ENCODE assay signal across 3 cellular contexts in genomic region chr13:27189192-27189591, GRCh38.
TF ChIP-seq lines count a peak whose summit lies in the region.

No MANE protein-coding gene starts in this region.

TF ChIP-seq in IMR-90, 13 proteins besides CTCF, POLR2A, EP300 and RAD21:
- TF ChIP-seq RCOR1 (IDR thresholded peaks at IDR 0.05; ENCODE audit: insufficient replicate concordance, low read length): no peak
- no peak for TF ChIP-seq CEBPB (IDR thresholded peaks at IDR 0.05; ENCODE audit: low read depth, low read length)
- no peak for TF ChIP-seq SMC3 (IDR thresholded peaks at IDR 0.05; ENCODE audit: low read depth, low read length)
- no peak for TF ChIP-seq MAFK (IDR thresholded peaks at IDR 0.05; ENCODE audit: low read depth, low read length)
- TF ChIP-seq FOS (IDR thresholded peaks at IDR 0.05; ENCODE audit: low read depth, low read length): no peak
- no peak for TF ChIP-seq USF2 (IDR thresholded peaks at IDR 0.05; ENCODE audit: low read depth, low read length)
- TF ChIP-seq BHLHE40 (IDR thresholded peaks at IDR 0.05; ENCODE audit: low read depth, low read length): no peak
- TF ChIP-seq ELK1 (IDR thresholded peaks at IDR 0.05; ENCODE audit: borderline replicate concordance, low read depth, low read length): no peak
- no peak for TF ChIP-seq RFX5 (IDR thresholded peaks at IDR 0.05; ENCODE audit: low read depth, low read length)
- TF ChIP-seq MXI1 (IDR thresholded peaks at IDR 0.05; ENCODE audit: borderline replicate concordance, low read depth, low read length): no peak
- TF ChIP-seq NFE2L2 (IDR thresholded peaks at IDR 0.05; ENCODE audit: low read depth, low read length): no peak
- TF ChIP-seq MAZ (IDR thresholded peaks at IDR 0.05; ENCODE audit: borderline replicate concordance, low read depth, low read length): no peak
- TF ChIP-seq CHD1 (IDR thresholded peaks at IDR 0.05; ENCODE audit: low read depth, low read length): no peak

TF ChIP-seq in endothelial cell of umbilical vein, 7 proteins besides CTCF, POLR2A, EP300 and RAD21:
- TF ChIP-seq POLR2AphosphoS5 (IDR thresholded peaks at IDR 0.05; ENCODE audit: insufficient read depth, low read depth, low read length) (no peak), MAX (IDR thresholded peaks at IDR 0.05; ENCODE audit: insufficient read depth, insufficient read length) (no peak), EZH2 (IDR thresholded peaks at IDR 0.05; ENCODE audit: borderline replicate concordance, low read depth, low read length, severe bottlenecking) (no peak), FOS (IDR thresholded peaks at IDR 0.05; ENCODE audit: borderline replicate concordance, insufficient read depth, low read length) (no peak), MYC (IDR thresholded peaks at IDR 0.05; ENCODE audit: low read depth, low read length) (no peak), GATA2 (IDR thresholded peaks at IDR 0.05; ENCODE audit: insufficient read depth, insufficient read length, low read depth, low read length) (no peak), JUN (IDR thresholded peaks at IDR 0.05; ENCODE audit: borderline replicate concordance, insufficient read depth, insufficient read length, low read depth) (no peak)

TF ChIP-seq in HepG2, 621 proteins besides CTCF, POLR2A, EP300 and RAD21:
- TF ChIP-seq PCBP2 (optimal IDR thresholded peaks at IDR 0.05; ENCODE audit: low read depth, low read length, poor library complexity, severe bottlenecking) (no peak), ZNF614 (CRISPR knock-in tag; IDR thresholded peaks at IDR 0.05; ENCODE audit: borderline replicate concordance) (no peak), RBM39 (IDR thresholded peaks at IDR 0.05; ENCODE audit: low read depth, low read length, poor library complexity, severe bottlenecking) (no peak)
